ENCODE assay signal across 2 cellular contexts in genomic region chr1:40866408-40866788, GRCh38.
TF ChIP-seq lines count a peak whose summit lies in the region.

No MANE protein-coding gene starts in this region.

TF ChIP-seq in SK-N-SH, 30 proteins besides CTCF, POLR2A, EP300 and RAD21 (continued from another document):
- TF ChIP-seq USF2 (IDR thresholded peaks at IDR 0.05; ENCODE audit: borderline replicate concordance, low read depth, low read length) (no peak), RCOR1 (IDR thresholded peaks at IDR 0.05; ENCODE audit: low read length) (no peak), RXRA (IDR thresholded peaks at IDR 0.05; ENCODE audit: borderline replicate concordance, low read depth) (no peak), NRF1 (IDR thresholded peaks at IDR 0.05; ENCODE audit: low read depth, low read length) (no peak), TEAD4 (IDR thresholded peaks at IDR 0.05; ENCODE audit: borderline replicate concordance, insufficient read depth) (no peak)

TF ChIP-seq in SK-N-SH treated with all-trans-retinoic acid at 6 μM for 48 hours, 23 proteins besides CTCF, POLR2A, EP300 and RAD21 (continued from another document):
- TF ChIP-seq, protein P1, sequence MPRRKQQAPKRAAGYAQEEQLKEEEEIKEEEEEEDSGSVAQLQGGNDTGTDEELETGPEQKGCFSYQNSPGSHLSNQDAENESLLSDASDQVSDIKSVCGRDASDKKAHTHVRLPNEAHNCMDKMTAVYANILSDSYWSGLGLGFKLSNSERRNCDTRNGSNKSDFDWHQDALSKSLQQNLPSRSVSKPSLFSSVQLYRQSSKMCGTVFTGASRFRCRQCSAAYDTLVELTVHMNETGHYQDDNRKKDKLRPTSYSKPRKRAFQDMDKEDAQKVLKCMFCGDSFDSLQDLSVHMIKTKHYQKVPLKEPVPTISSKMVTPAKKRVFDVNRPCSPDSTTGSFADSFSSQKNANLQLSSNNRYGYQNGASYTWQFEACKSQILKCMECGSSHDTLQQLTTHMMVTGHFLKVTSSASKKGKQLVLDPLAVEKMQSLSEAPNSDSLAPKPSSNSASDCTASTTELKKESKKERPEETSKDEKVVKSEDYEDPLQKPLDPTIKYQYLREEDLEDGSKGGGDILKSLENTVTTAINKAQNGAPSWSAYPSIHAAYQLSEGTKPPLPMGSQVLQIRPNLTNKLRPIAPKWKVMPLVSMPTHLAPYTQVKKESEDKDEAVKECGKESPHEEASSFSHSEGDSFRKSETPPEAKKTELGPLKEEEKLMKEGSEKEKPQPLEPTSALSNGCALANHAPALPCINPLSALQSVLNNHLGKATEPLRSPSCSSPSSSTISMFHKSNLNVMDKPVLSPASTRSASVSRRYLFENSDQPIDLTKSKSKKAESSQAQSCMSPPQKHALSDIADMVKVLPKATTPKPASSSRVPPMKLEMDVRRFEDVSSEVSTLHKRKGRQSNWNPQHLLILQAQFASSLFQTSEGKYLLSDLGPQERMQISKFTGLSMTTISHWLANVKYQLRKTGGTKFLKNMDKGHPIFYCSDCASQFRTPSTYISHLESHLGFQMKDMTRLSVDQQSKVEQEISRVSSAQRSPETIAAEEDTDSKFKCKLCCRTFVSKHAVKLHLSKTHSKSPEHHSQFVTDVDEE (CRISPR knock-in tag; IDR thresholded peaks at IDR 0.05), result no peak
